Comparison of ENCODE assay signal across 24 cellular contexts in the genomic region with DNA sequence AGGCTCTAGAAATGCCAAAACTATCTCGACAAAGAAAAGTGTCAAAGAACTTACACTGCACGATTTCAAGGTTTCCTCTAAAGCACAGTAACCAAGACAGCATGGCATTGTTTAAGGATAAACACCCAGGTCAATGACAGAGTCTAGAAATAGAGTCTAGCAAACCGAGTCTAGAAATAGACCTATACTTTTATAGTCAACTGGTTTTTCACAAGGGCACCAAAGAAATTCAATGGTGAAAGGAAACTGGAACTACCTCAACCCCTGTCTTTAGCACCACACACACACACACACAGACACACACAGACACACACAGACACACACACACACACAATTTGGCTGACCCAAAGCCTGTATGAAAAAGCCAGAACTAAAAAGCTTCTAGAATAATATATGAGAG.
"Had no signal": no experiment of that assay in that cellular context is flagged by ENCODE, and none has a peak within 500 bp of the region (broad histone marks: within the 10 kb centered on the region; RNA-seq: fewer than 3 reads in every experiment).

No MANE protein-coding gene starts in this region.

- ATAC-seq: effector memory CD8-positive, alpha-beta T cell; left lung; lower lobe of right lung; naive thymus-derived CD4-positive, alpha-beta T cell; stimulated activated memory B cell treated with anti-CD40 and anti-IgM and Interleukin-4, amounts not matched to agents 10 μg/mL and 1 μg/mL and 100 μg/mL, for 72 hours; stimulated activated naive CD8-positive, alpha-beta T cell treated with anti-CD3 and anti-CD28 coated beads, Interleukin-15, Interleukin-2, amounts not matched to agents 100 U/mL and 50 U/mL, for 24 hours had no signal

- H3K4me1 ChIP-seq: esophagus squamous epithelium, left lung, lower lobe of right lung, neural progenitor cell, prostate gland, sigmoid colon, spleen, testis, tibial artery had no signal

- H3K27ac ChIP-seq: esophagus squamous epithelium, left lung, lower lobe of right lung, neural progenitor cell, prostate gland, sigmoid colon, skin epidermis, spleen, testis, tibial artery had no signal

- FAIRE-seq: endometrium, keratinocyte had no signal

- H3K27me3 ChIP-seq: left lung, neural progenitor cell, sigmoid colon, testis had no signal

- DNase-seq: cerebellar nuclear complex; cortex of kidney; effector memory CD8-positive, alpha-beta T cell; erythroblast; esophagus squamous epithelium; foreskin melanocyte; glutamatergic neuron; left lung; lower lobe of right lung; naive thymus-derived CD4-positive, alpha-beta T cell; right cardiac atrium; sigmoid colon; spleen; stimulated activated CD4-positive, alpha-beta T cell treated with anti-CD3 and anti-CD28 coated beads, Interleukin-4, amount 100 ng/mL, for 4 hours; stimulated activated naive CD8-positive, alpha-beta T cell treated with anti-CD3 and anti-CD28 coated beads, Interleukin-15, Interleukin-2, amounts not matched to agents 100 U/mL and 50 U/mL, for 24 hours; substantia nigra; testis; tibial artery had no signal

- H3K9me3 ChIP-seq: esophagus squamous epithelium, left lung, lower lobe of right lung, prostate gland, sigmoid colon, spleen, testis, tibial artery had no signal

- H3K36me3 ChIP-seq: esophagus squamous epithelium, left lung, lower lobe of right lung, neural progenitor cell, prostate gland, sigmoid colon, spleen, tibial artery had no signal

- H3K4me3 ChIP-seq: esophagus squamous epithelium, left lung, lower lobe of right lung, neural progenitor cell, prostate gland, sigmoid colon, skin epidermis, spleen, testis, tibial artery had no signal
